9 cellular contexts compared by ENCODE assay signal in the genomic region with DNA sequence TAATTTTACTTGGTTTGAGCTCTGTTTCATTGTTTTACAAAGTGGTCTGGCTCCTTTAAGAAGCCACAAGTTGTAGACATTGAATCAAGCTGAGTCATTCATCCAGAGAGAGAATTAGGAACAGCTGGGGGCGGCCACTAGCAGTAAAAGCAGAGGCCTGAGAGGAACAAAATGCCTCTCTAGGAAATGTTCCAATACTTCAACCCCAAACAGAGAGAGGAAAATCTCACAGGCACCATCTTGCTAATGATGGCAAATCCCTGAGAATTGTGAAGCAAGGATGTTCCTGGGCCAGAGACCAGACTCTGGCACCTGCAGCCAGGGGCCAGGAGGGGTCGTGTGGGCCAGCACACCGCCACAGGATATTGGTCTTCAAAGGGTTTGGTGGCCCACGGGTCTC. TPM values are rescaled to one million over a fixed set of nuclear protein-coding genes. Genes with fewer than 3 reads are reported as not detected.
A peak's percentile ranks its signal among the peaks of the same experiment; 100 is the strongest.
DNase-seq lines count a peak whose midpoint lies in the region; ATAC-seq and TF ChIP-seq lines count a peak whose summit lies in the region.
"Had no signal": no experiment of that assay in that cellular context is flagged by ENCODE, and none has a peak within 500 bp of the region (broad histone marks: within the 10 kb centered on the region; RNA-seq: fewer than 3 reads in every experiment).

No MANE protein-coding gene starts in this region.

- TF ChIP-seq POLR2A in IMR-90 (IDR thresholded peaks at IDR 0.05; ENCODE audit: low read depth, low read length) = no peak
- no peak for TF ChIP-seq POLR2A in breast epithelium (IDR thresholded peaks at IDR 0.05)
- TF ChIP-seq POLR2A in GM18505 (IDR thresholded peaks at IDR 0.05; ENCODE audit: borderline replicate concordance, extremely low read depth, insufficient read depth, insufficient read length) = no peak

- in situ Hi-C loops in IMR-90 (cut with MboI; ENCODE audit: low sequenced_read_pairs) = no loop called here

- H4K91ac ChIP-seq in IMR-90 (ENCODE audit: insufficient read depth, low read depth, low read length) = peak overlapping the region; percentile 79

- peak overlapping the region; percentile 87 for H2AFZ ChIP-seq in IMR-90 (replicated peaks; ENCODE audit: low read length, poor library complexity)

- DNase-seq in AG04450 (ENCODE audit: low read depth, low spot score) (peak; percentile 66), IMR-90 (peak; percentile 85), breast epithelium (ENCODE audit: low spot score in 2 of 2) (peak in 1 of 2 donors; percentile 55)
- DNase-seq in stimulated activated CD4-positive, alpha-beta T cell treated with anti-CD3 and anti-CD28 coated beads, Interleukin-4, amount 100 ng/mL, for 1 hour = no peak
- no peak for DNase-seq in effector CD8-positive, alpha-beta T cell (lab: John Stamatoyannopoulos, UW)
- DNase-seq: naive B cell had no signal

- CTCF ChIA-PET in AG04450 (lab: Charles Lee) (interaction anchor here (0.7 to 4.9 kb wide), 4 partner anchors 28 to 331 kb away, joined by 3 to 31 read pairs (median 6); no protein-coding TSS in a partner anchor), IMR-90 (lab: Yijun Ruan, JAX) (interaction anchor here (0.6 to 1.2 kb wide), 2 partner anchors 28 to 1295 kb away, joined by 3 to 6 read pairs; no protein-coding TSS in a partner anchor)

- H3K9me1 ChIP-seq in IMR-90 (ENCODE audit: insufficient read depth, low read length) = peaks cover 15% of the 10 kb centered on the region

- peak overlapping the region; percentile 63 for H2AK5ac ChIP-seq in IMR-90 (ENCODE audit: low read depth, low read length)

- POLR2A ChIA-PET in AG04450 (lab: Yijun Ruan, JAX) (interaction anchor here (0.6 to 1.0 kb wide), 2 partner anchors 26 to 584 kb away, joined by 3 to 4 read pairs; a partner anchor contains a TSS), IMR-90 (lab: Charles Lee; ENCODE audit: unreplicated experiment) (no interaction called here)

- no peak overlapping the region for H2BK20ac ChIP-seq in IMR-90 (ENCODE audit: low read depth, low read length)

- peak overlapping the region; percentile 54 to 79; a peak in 3 of 4 replicates for H4K8ac ChIP-seq in IMR-90 (ENCODE audit: low read depth in 2 of 2, low read length in 2 of 2)

- ATAC-seq in IMR-90 (ENCODE audit: low read depth) (peak; percentile 77), GM18505 (IDR thresholded peaks at IDR 0.05; ENCODE audit: unreplicated experiment) (no peak), GM19395 (IDR thresholded peaks at IDR 0.05; ENCODE audit: unreplicated experiment) (no peak)

- BruUV-seq in IMR-90 (replicated peaks; lab: Mats Ljungman, UMichigan) = no TSS peak

- H3K36me3 ChIP-seq in IMR-90 (ENCODE audit: control insufficient read depth, insufficient read depth, low read length) (no peaks in the 10 kb centered on the region), breast epithelium (no peaks in the 10 kb centered on the region)

- WGBS in IMR-90 (ENCODE audit: extremely low coverage in 2 of 2, insufficient read length in 1 of 2), 2 experiments = no CpG with 5 or more reads among the region's 4 CpGs

- no peaks in the 10 kb centered on the region for H4K20me1 ChIP-seq in IMR-90 (ENCODE audit: insufficient read depth, low read length)

- H3K4me1 ChIP-seq in IMR-90 (ENCODE audit: control insufficient read depth, insufficient read depth, low read length) (peaks cover 22% of the 10 kb centered on the region), breast epithelium (peaks cover 20 to 41% of the 10 kb centered on the region in 2 donors)

- H3K9me3 ChIP-seq in AG04450 (ENCODE audit: control insufficient read depth, insufficient read depth, low read length) (no peaks in the 10 kb centered on the region), IMR-90 (ENCODE audit: control insufficient read depth, insufficient read depth, low read length) (no peaks in the 10 kb centered on the region), breast epithelium (no peaks in the 10 kb centered on the region)

- peak overlapping the region; percentile 79 for H2BK5ac ChIP-seq in IMR-90 (ENCODE audit: low read depth, low read length, poor library complexity, severe bottlenecking)

- H3K9ac ChIP-seq in IMR-90 (ENCODE audit: low read depth, low read length) = no peak overlapping the region

- TF ChIP-seq CTCF in AG04450 (IDR thresholded peaks at IDR 0.05; ENCODE audit: low read depth, low read length) = no peak
- no peak for TF ChIP-seq CTCF in IMR-90 (conservative IDR thresholded peaks at IDR 0.05; ENCODE audit: low read depth, low read length)
- TF ChIP-seq CTCF in breast epithelium (IDR thresholded peaks at IDR 0.05) = no peak

- no peak overlapping the region for H3K23ac ChIP-seq in IMR-90 (ENCODE audit: low read depth, low read length)

- intact Hi-C loops in IMR-90 (cut with micrococcal nuclease) = no loop called here
- intact Hi-C loops in breast epithelium (cut with DNase I; ENCODE audit: low total_unique reads) = no loop called here

- H2AK9ac ChIP-seq in IMR-90 (replicated peaks; ENCODE audit: low read depth, low read length, poor library complexity) = no peak overlapping the region

- peak overlapping the region; percentile 59; the same call in 1 of the 3 replicates for H2BK15ac ChIP-seq in IMR-90 (ENCODE audit: low read depth, low read length)

- no peak overlapping the region for H3K56ac ChIP-seq in IMR-90 (ENCODE audit: extremely low read depth, insufficient read depth, low read length)

- H3K4me3 ChIP-seq in AG04450 (ENCODE audit: low read depth, low read length) (no peak overlapping the region), IMR-90 (ENCODE audit: insufficient read depth, low read depth, low read length) (no peak overlapping the region), breast epithelium (peak overlapping the region in 1 of 3 donors; percentile 12)

- peak overlapping the region; percentile 69 for H3K4me2 ChIP-seq in IMR-90 (ENCODE audit: low read depth, low read length)

- H2BK120ac ChIP-seq in IMR-90 (ENCODE audit: low read depth, low read length) = peak overlapping the region; percentile 85

- no peak for TF ChIP-seq RAD21 in IMR-90 (IDR thresholded peaks at IDR 0.05; ENCODE audit: low read length)

- H3K18ac ChIP-seq in IMR-90 (ENCODE audit: low read depth, low read length) = peak overlapping the region; percentile 87

- no peaks in the 10 kb centered on the region for H3K27me3 ChIP-seq in AG04450 (ENCODE audit: control insufficient read depth, insufficient read depth, low read length)
- no peaks in the 10 kb centered on the region for H3K27me3 ChIP-seq in IMR-90 (ENCODE audit: control insufficient read depth, insufficient read depth, low read length)
- H3K27me3 ChIP-seq in breast epithelium = no peaks in the 10 kb centered on the region
- H3K27me3 ChIP-seq in layer of hippocampus (ENCODE audit: control insufficient read depth, insufficient read depth, low read length) = no peaks in the 10 kb centered on the region

- H4K5ac ChIP-seq in IMR-90 (ENCODE audit: low read depth, low read length) = peak overlapping the region; percentile 71

- 0 out of 2 replicates have a peak overlapping the region, but pooled peaks have one; percentile 28 for H3K14ac ChIP-seq in IMR-90 (replicated peaks; ENCODE audit: low read depth, low read length)

- dilution Hi-C loops in IMR-90 (cut with HindIII; ENCODE audit: low sequenced_read_pairs, unreplicated experiment) = no loop called here

- H3K79me1 ChIP-seq in IMR-90 (ENCODE audit: low read depth in 1 of 2, low read length in 2 of 2) = no peaks in the 10 kb centered on the region

- peak overlapping the region; percentile 73; the same call in 1 of the 2 replicates for H3K4ac ChIP-seq in IMR-90 (ENCODE audit: low read depth, low read length)

- H3K27ac ChIP-seq in AG04450 (ENCODE audit: low read depth, low read length) (peak overlapping the region; percentile 66), IMR-90 (ENCODE audit: insufficient read depth, low read length) (peak overlapping the region; percentile 94), breast epithelium (peak overlapping the region; percentile 70 to 71), layer of hippocampus (ENCODE audit: low read depth, low read length) (peak overlapping the region; percentile 35)

TF ChIP-seq in IMR-90, 13 proteins besides CTCF, POLR2A, EP300 and RAD21 (continues in another document):
- TF ChIP-seq SMC3 (IDR thresholded peaks at IDR 0.05; ENCODE audit: low read depth, low read length) = no peak
- no peak for TF ChIP-seq MAZ (IDR thresholded peaks at IDR 0.05; ENCODE audit: borderline replicate concordance, low read depth, low read length)
- TF ChIP-seq NFE2L2 (IDR thresholded peaks at IDR 0.05; ENCODE audit: low read depth, low read length) = peak; percentile 91
- TF ChIP-seq CEBPB (IDR thresholded peaks at IDR 0.05; ENCODE audit: low read depth, low read length) = no peak
- peak; percentile 34 for TF ChIP-seq MAFK (IDR thresholded peaks at IDR 0.05; ENCODE audit: low read depth, low read length)
- TF ChIP-seq MXI1 (IDR thresholded peaks at IDR 0.05; ENCODE audit: borderline replicate concordance, low read depth, low read length) = no peak
- TF ChIP-seq FOS (IDR thresholded peaks at IDR 0.05; ENCODE audit: low read depth, low read length) = peak; percentile 42; the same call in 1 of the 2 replicates
- TF ChIP-seq BHLHE40 (IDR thresholded peaks at IDR 0.05; ENCODE audit: low read depth, low read length) = no peak
- TF ChIP-seq, protein P1, sequence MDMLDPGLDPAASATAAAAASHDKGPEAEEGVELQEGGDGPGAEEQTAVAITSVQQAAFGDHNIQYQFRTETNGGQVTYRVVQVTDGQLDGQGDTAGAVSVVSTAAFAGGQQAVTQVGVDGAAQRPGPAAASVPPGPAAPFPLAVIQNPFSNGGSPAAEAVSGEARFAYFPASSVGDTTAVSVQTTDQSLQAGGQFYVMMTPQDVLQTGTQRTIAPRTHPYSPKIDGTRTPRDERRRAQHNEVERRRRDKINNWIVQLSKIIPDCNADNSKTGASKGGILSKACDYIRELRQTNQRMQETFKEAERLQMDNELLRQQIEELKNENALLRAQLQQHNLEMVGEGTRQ (IDR thresholded peaks at IDR 0.05; ENCODE audit: low read depth, low read length) = no peak
- TF ChIP-seq, protein P2, sequence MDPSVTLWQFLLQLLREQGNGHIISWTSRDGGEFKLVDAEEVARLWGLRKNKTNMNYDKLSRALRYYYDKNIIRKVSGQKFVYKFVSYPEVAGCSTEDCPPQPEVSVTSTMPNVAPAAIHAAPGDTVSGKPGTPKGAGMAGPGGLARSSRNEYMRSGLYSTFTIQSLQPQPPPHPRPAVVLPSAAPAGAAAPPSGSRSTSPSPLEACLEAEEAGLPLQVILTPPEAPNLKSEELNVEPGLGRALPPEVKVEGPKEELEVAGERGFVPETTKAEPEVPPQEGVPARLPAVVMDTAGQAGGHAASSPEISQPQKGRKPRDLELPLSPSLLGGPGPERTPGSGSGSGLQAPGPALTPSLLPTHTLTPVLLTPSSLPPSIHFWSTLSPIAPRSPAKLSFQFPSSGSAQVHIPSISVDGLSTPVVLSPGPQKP (IDR thresholded peaks at IDR 0.05; ENCODE audit: borderline replicate concordance, low read depth, low read length) = no peak

RNA-seq across cellular contexts. Expression of a gene that starts 26.5 kb away (rescaled TPM):
- polyA plus RNA-seq in AG04450 (2011; rRNA removed) = 0.15 and 0.16 TPM in 2 replicates
- polyA minus RNA-seq in AG04450 (2011; rRNA and poly(A)+ RNA removed) = 0.05 and 0.09 TPM in 2 replicates
- under 0.01 TPM in 2 replicates for total RNA-seq in IMR-90 (2012; rRNA removed)
- polyA plus RNA-seq in IMR-90 (2012; rRNA removed) = 0.04 and 0.09 TPM in 2 replicates
- 0.06 and 0.10 TPM in 2 replicates for polyA plus RNA-seq in IMR-90 (2012; cell fraction: cytosol; rRNA removed)
- 0.01 and 0.02 TPM in 2 replicates for polyA plus RNA-seq in IMR-90 (2012; cell fraction: nucleus; rRNA removed; ENCODE audit: low replicate concordance)
- 1 to 10 TPM in 2 of 3 donors, under 1 TPM in 1; 0.48 to 8.3 (median 8.2) TPM for total RNA-seq in breast epithelium

Comparison
In these comparisons a context has a peak if more than half of its experiments do, and no peak if none do; other contexts are left out.
1. DNase-seq: peak in AG04450 (single experiment) and IMR-90 (single experiment); none in stimulated activated CD4-positive, alpha-beta T cell treated with anti-CD3 and anti-CD28 coated beads, Interleukin-4, amount 100 ng/mL, for 1 hour (single experiment) and effector CD8-positive, alpha-beta T cell (single experiment).
2. H3K27ac ChIP-seq: peak in every context shown above with its lines; median percentile 94 in IMR-90; 70 in breast epithelium; 66 in AG04450; 35 in layer of hippocampus.